ENCODE assay signal across 16 cellular contexts in the genomic region with DNA sequence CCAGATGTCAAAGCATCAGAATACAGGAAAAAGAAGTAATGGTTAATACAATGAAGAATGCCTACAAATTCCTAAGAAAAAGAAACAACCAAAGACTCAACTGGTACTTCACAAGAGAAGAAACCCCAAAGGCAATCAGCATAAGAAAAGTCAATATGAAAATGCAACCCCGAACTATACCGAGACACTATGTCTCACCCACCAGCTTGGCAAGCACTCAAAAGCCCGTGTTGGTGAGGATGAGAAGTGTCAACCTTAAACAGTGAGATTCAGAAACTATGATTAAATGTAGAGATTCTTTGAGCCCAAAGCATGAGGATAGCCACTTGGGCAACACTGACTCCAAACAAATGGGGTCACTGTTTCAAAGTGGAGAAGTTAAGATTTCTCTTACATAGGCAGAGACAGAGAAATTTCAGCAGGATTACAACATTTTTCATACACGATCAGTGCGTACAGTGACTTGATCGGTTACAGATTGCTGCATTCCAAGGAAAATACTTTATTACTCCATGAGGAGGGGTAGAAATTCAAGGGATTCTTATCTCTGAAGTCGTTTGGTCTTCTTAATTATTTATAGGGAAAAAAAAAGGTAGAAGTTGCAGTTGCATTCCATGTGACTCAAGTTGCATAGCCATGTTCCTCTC. TPM values are rescaled to one million over a fixed set of nuclear protein-coding genes. Genes with fewer than 3 reads are reported as not detected.
DNase-seq lines count a peak whose midpoint lies in the region; ATAC-seq and TF ChIP-seq lines count a peak whose summit lies in the region.
"Had no signal": no experiment of that assay in that cellular context is flagged by ENCODE, and none has a peak within 500 bp of the region (broad histone marks: within the 10 kb centered on the region; RNA-seq: fewer than 3 reads in every experiment).

No MANE protein-coding gene starts in this region.

- peaks cover 11% of the 10 kb centered on the region in 2 donors for H3K36me3 Mint-ChIP-seq in activated naive CD4-positive, alpha-beta T cell treated with anti-CD3 and anti-CD28 coated beads, Interleukin-2, amount 50 U/mL, for 72 hours
- peaks cover 22 to 31% of the 10 kb centered on the region in 2 donors for H3K36me3 Mint-ChIP-seq in stimulated activated naive B cell treated with anti-CD40 and anti-IgM and Interleukin-4, amounts not matched to agents 10 μg/mL and 1 μg/mL and 100 μg/mL, for 72 hours
- peaks cover 11% of the 10 kb centered on the region for H3K36me3 Mint-ChIP-seq in natural killer cell

- H3K27me3 Mint-ChIP-seq in stimulated activated naive B cell treated with anti-CD40 and anti-IgM and Interleukin-4, amounts not matched to agents 10 μg/mL and 1 μg/mL and 100 μg/mL, for 72 hours = peaks cover 0 to 3% of the 10 kb centered on the region in 2 donors
- peaks cover 4 to 16% of the 10 kb centered on the region in 2 donors for H3K27me3 Mint-ChIP-seq in natural killer cell (ENCODE audit: low read depth in 2 of 2)

- DNase-seq in activated naive CD4-positive, alpha-beta T cell treated with anti-CD3 and anti-CD28 coated beads, Interleukin-2, amount 50 U/mL, for 72 hours (ENCODE audit: low spot score in 2 of 2) = peak in 1 of 2 donors; percentile 47
- DNase-seq in activated naive CD4-positive, alpha-beta T cell treated with anti-CD3 and anti-CD28 coated beads, Interleukin-2, amount 50 U/mL, for 16 hours = no peak
- DNase-seq in epithelial cell of esophagus (ENCODE audit: low read depth) (peak; percentile 49), natural killer cell (no peak), KG1 (lab: John Stamatoyannopoulos, UW) (no peak)
- DNase-seq in stimulated activated naive B cell treated with anti-CD40 and anti-IgM and Interleukin-4, amounts not matched to agents 10 μg/mL and 1 μg/mL and 100 μg/mL, for 72 hours = no peak
- DNase-seq: activated B cell treated with CpG ODN at 0.5 μM for 24 hours; activated effector memory CD4-positive, alpha-beta T cell treated with anti-CD3 and anti-CD28 coated beads, Interleukin-2, amount 50 U/mL, for 16 hours; DMS53; foreskin keratinocyte; left ventricle myocardium inferior had no signal

- intact Hi-C loops in natural killer cell (cut with micrococcal nuclease) = no loop called here

- peaks cover 9 to 29% of the 10 kb centered on the region in 2 donors for H3K9me3 Mint-ChIP-seq in activated naive CD4-positive, alpha-beta T cell treated with anti-CD3 and anti-CD28 coated beads, Interleukin-2, amount 50 U/mL, for 72 hours
- H3K9me3 Mint-ChIP-seq in stimulated activated naive B cell treated with anti-CD40 and anti-IgM and Interleukin-4, amounts not matched to agents 10 μg/mL and 1 μg/mL and 100 μg/mL, for 72 hours = peaks cover 24 to 29% of the 10 kb centered on the region in 2 donors
- peaks cover 4 to 5% of the 10 kb centered on the region in 2 donors for H3K9me3 Mint-ChIP-seq in natural killer cell

- no peak for TF ChIP-seq CTCF in epithelial cell of esophagus (IDR thresholded peaks at IDR 0.05; ENCODE audit: insufficient read depth, low read depth, low read length, missing control alignments)
- no peak for TF ChIP-seq CTCF in natural killer cell (IDR thresholded peaks at IDR 0.05)

- H3K4me3 ChIP-seq in epithelial cell of esophagus (ENCODE audit: low read length) = no peak overlapping the region
- H3K4me3 ChIP-seq: BLaER1 treated with 17β-estradiol and CSF1 and Interleukin-3, amounts not matched to agents 10 nM and 100 nM; left ventricle myocardium inferior; vagina had no signal

- peak overlapping the region in 1 of 2 donors; percentile 65 for H3K27ac Mint-ChIP-seq in activated naive CD4-positive, alpha-beta T cell treated with anti-CD3 and anti-CD28 coated beads, Interleukin-2, amount 50 U/mL, for 72 hours
- H3K27ac Mint-ChIP-seq in stimulated activated naive B cell treated with anti-CD40 and anti-IgM and Interleukin-4, amounts not matched to agents 10 μg/mL and 1 μg/mL and 100 μg/mL, for 72 hours = no peak overlapping the region
- H3K27ac Mint-ChIP-seq in natural killer cell = no peak overlapping the region
- H3K27ac Mint-ChIP-seq: activated B cell treated with CpG ODN at 0.5 μM for 24 hours; T-helper 1 cell treated with Interleukin-12 subunit alpha and Interleukin-12 subunit beta and Interleukin-4 antibody, amounts not matched to agents 30 μg/mL and 1 μg/mL, for 36 hours had no signal

- peaks cover 12 to 16% of the 10 kb centered on the region in 2 donors for H3K4me1 Mint-ChIP-seq in stimulated activated naive B cell treated with anti-CD40 and anti-IgM and Interleukin-4, amounts not matched to agents 10 μg/mL and 1 μg/mL and 100 μg/mL, for 72 hours
- H3K4me1 Mint-ChIP-seq in natural killer cell = no peaks in the 10 kb centered on the region

- no peak overlapping the region for H3K4me3 Mint-ChIP-seq in stimulated activated naive B cell treated with anti-CD40 and anti-IgM and Interleukin-4, amounts not matched to agents 10 μg/mL and 1 μg/mL and 100 μg/mL, for 72 hours
- no peak overlapping the region for H3K4me3 Mint-ChIP-seq in natural killer cell
- H3K4me3 Mint-ChIP-seq: activated B cell treated with CpG ODN at 0.5 μM for 24 hours; T-helper 1 cell treated with Interleukin-12 subunit alpha and Interleukin-12 subunit beta and Interleukin-4 antibody, amounts not matched to agents 30 μg/mL and 1 μg/mL, for 36 hours had no signal

- ATAC-seq in activated naive CD4-positive, alpha-beta T cell treated with anti-CD3 and anti-CD28 coated beads, Interleukin-2, amount 50 U/mL, for 72 hours = peak; percentile 73 to 82
- ATAC-seq in GM18520 (IDR thresholded peaks at IDR 0.05; ENCODE audit: unreplicated experiment) (peak; percentile 31), GM18870 (IDR thresholded peaks at IDR 0.05; ENCODE audit: unreplicated experiment) (no peak), natural killer cell (no peak)
- ATAC-seq in stimulated activated naive B cell treated with anti-CD40 and anti-IgM and Interleukin-4, amounts not matched to agents 10 μg/mL and 1 μg/mL and 100 μg/mL, for 72 hours (replicated peaks) = peak; percentile 36 to 55
- ATAC-seq: foreskin keratinocyte had no signal

RNA-seq across cellular contexts. Expression of gene SMIM38, which starts 10.9 kb away (rescaled TPM):
- 1 to 10 TPM in 1 of 2 donors, under 1 TPM in 1; 0.71 to 1.1 TPM for total RNA-seq in activated naive CD4-positive, alpha-beta T cell treated with anti-CD3 and anti-CD28 coated beads, Interleukin-2, amount 50 U/mL, for 72 hours
- under 1 TPM; 0.23 to 0.42 (median 0.40) TPM for total RNA-seq in natural killer cell
- total RNA-seq: foreskin keratinocyte, left ventricle myocardium inferior had no signal

Comparison
In these comparisons a context has a peak if more than half of its experiments do, and no peak if none do; other contexts are left out.
1. ATAC-seq: peak in activated naive CD4-positive, alpha-beta T cell treated with anti-CD3 and anti-CD28 coated beads, Interleukin-2, amount 50 U/mL, for 72 hours (2 of 2), GM18520 (single experiment) and stimulated activated naive B cell treated with anti-CD40 and anti-IgM and Interleukin-4, amounts not matched to agents 10 μg/mL and 1 μg/mL and 100 μg/mL, for 72 hours (2 of 2); none in GM18870 (single experiment) and natural killer cell (0 of 3).